ENCODE assay signal across 28 cellular contexts in genomic region chr5:137871571-137871970, GRCh38. TPM values are rescaled to one million over a fixed set of nuclear protein-coding genes. Genes with fewer than 3 reads are reported as not detected.
"Had no signal": no experiment of that assay in that cellular context is flagged by ENCODE, and none has a peak within 500 bp of the region (broad histone marks: within the 10 kb centered on the region; RNA-seq: fewer than 3 reads in every experiment).

No MANE protein-coding gene starts in this region.

- H3K36me3 Mint-ChIP-seq: activated CD8-positive, alpha-beta memory T cell treated with anti-CD3 and anti-CD28 coated beads, Interleukin-2, amount 10 ng/mL, durations not matched to agents 7 days and 5 days; activated naive CD8-positive, alpha-beta T cell; brain had no signal

- H3K27ac Mint-ChIP-seq: activated B cell treated with CpG ODN at 0.5 μM for 24 hours; activated CD4-positive, alpha-beta T cell treated with anti-CD3 and anti-CD28 coated beads, Interleukin-2, amount 10 ng/mL, durations not matched to agents 24 days and 14 days; activated CD8-positive, alpha-beta memory T cell treated with anti-CD3 and anti-CD28 coated beads, Interleukin-2, amount 10 ng/mL, durations not matched to agents 7 days and 5 days; activated naive CD4-positive, alpha-beta T cell treated with anti-CD3 and anti-CD28 coated beads for 36 hours; activated naive CD8-positive, alpha-beta T cell; activated T-helper 17 cell treated with anti-CD3 and anti-CD28 coated beads, Interleukin-2, amount 50 U/mL, for 72 hours; T-helper 17 cell had no signal

- H3K9me3 Mint-ChIP-seq: activated B cell treated with CpG ODN at 0.5 μM for 24 hours; activated CD4-positive, alpha-beta T cell treated with anti-CD3 and anti-CD28 coated beads, Interleukin-2, amount 10 ng/mL, durations not matched to agents 24 days and 14 days; activated naive CD4-positive, alpha-beta T cell treated with anti-CD3 and anti-CD28 coated beads for 36 hours; activated T-cell treated with anti-CD3 and anti-CD28 coated beads, Interleukin-2, amount 50 U/mL, for 4 hours; activated T-helper 17 cell treated with anti-CD3 and anti-CD28 coated beads, Interleukin-2, amount 50 U/mL, for 72 hours; brain had no signal

- H3K4me1 Mint-ChIP-seq: activated CD4-positive, alpha-beta T cell treated with anti-CD3 and anti-CD28 coated beads, Interleukin-2, amount 10 ng/mL, durations not matched to agents 24 days and 14 days; activated T-helper 17 cell treated with anti-CD3 and anti-CD28 coated beads, Interleukin-2, amount 50 U/mL, for 72 hours had no signal

- FAIRE-seq: astrocyte, TTC549 had no signal

- H3K27me3 Mint-ChIP-seq: activated B cell treated with CpG ODN at 0.5 μM for 24 hours; activated CD8-positive, alpha-beta memory T cell treated with anti-CD3 and anti-CD28 coated beads, Interleukin-2, amount 10 ng/mL, durations not matched to agents 7 days and 5 days; activated naive CD8-positive, alpha-beta T cell; activated T-helper 17 cell treated with anti-CD3 and anti-CD28 coated beads, Interleukin-2, amount 50 U/mL, for 72 hours had no signal

- DNase-seq: activated B cell treated with CpG ODN at 0.5 μM for 24 hours; activated CD4-positive, alpha-beta T cell treated with anti-CD3 and anti-CD28 coated beads for 1 hour; activated CD4-positive, alpha-beta T cell treated with anti-CD3 and anti-CD28 coated beads, Interleukin-2, amount 10 ng/mL, durations not matched to agents 24 days and 14 days; activated CD4-positive, alpha-beta T cell treated with anti-CD3 and anti-CD28 coated beads, Interleukin-2, amount 50 U/mL, for 48 hours; activated CD8-positive, alpha-beta memory T cell treated with anti-CD3 and anti-CD28 coated beads, Interleukin-2, amount 10 ng/mL, durations not matched to agents 7 days and 5 days; activated gamma-delta T cell; activated naive CD4-positive, alpha-beta T cell treated with anti-CD3 and anti-CD28 coated beads for 36 hours; activated T-cell treated with anti-CD3 and anti-CD28 coated beads, Interleukin-2, amount 50 U/mL, for 4 hours; amygdala; Karpas-422; MM.1S; NCI-H1105 treated with DMSO at 0.1 percent for 48 hours; NCI-H1436 treated with DMSO at 0.1 percent for 48 hours; NCI-H187; NCI-H2081; NCI-H510A treated with DMSO at 0.1 percent for 48 hours; NCI-H69; NK-92 treated with Interleukin-12 subunit alpha and Interleukin-12 subunit beta, amount 100 ng/mL, for 24 hours; OCI-M1; RPMI8226; SHP77 treated with DMSO at 0.1 percent for 48 hours; T-helper 17 cell; T1000 had no signal

- H3K4me3 Mint-ChIP-seq: activated B cell treated with CpG ODN at 0.5 μM for 24 hours; activated CD4-positive, alpha-beta T cell treated with anti-CD3 and anti-CD28 coated beads, Interleukin-2, amount 10 ng/mL, durations not matched to agents 24 days and 14 days; activated CD8-positive, alpha-beta memory T cell treated with anti-CD3 and anti-CD28 coated beads, Interleukin-2, amount 10 ng/mL, durations not matched to agents 7 days and 5 days; activated naive CD4-positive, alpha-beta T cell treated with anti-CD3 and anti-CD28 coated beads for 36 hours; activated naive CD8-positive, alpha-beta T cell; activated T-cell treated with anti-CD3 and anti-CD28 coated beads, Interleukin-2, amount 50 U/mL, for 4 hours; activated T-helper 17 cell treated with anti-CD3 and anti-CD28 coated beads, Interleukin-2, amount 50 U/mL, for 72 hours; T-helper 17 cell had no signal

RNA-seq across cellular contexts. Expression of gene MYOT, which starts 3.9 kb away (rescaled TPM):
- total RNA-seq: activated B cell treated with CpG ODN at 0.5 μM for 24 hours; activated CD4-positive, alpha-beta T cell treated with anti-CD3 and anti-CD28 coated beads, Interleukin-2, amount 10 ng/mL, durations not matched to agents 24 days and 14 days; activated CD8-positive, alpha-beta memory T cell treated with anti-CD3 and anti-CD28 coated beads, Interleukin-2, amount 10 ng/mL, durations not matched to agents 7 days and 5 days; activated naive CD4-positive, alpha-beta T cell treated with anti-CD3 and anti-CD28 coated beads for 36 hours; activated T-cell treated with anti-CD3 and anti-CD28 coated beads, Interleukin-2, amount 50 U/mL, for 4 hours; activated T-helper 17 cell treated with anti-CD3 and anti-CD28 coated beads, Interleukin-2, amount 50 U/mL, for 72 hours; astrocyte; T-helper 17 cell had no signal

RNA-seq across cellular contexts. Expression of gene PKD2L2, which starts 17.7 kb away (rescaled TPM):
- total RNA-seq: activated B cell treated with CpG ODN at 0.5 μM for 24 hours; activated CD4-positive, alpha-beta T cell treated with anti-CD3 and anti-CD28 coated beads, Interleukin-2, amount 10 ng/mL, durations not matched to agents 24 days and 14 days; activated naive CD4-positive, alpha-beta T cell treated with anti-CD3 and anti-CD28 coated beads for 36 hours; activated T-cell treated with anti-CD3 and anti-CD28 coated beads, Interleukin-2, amount 50 U/mL, for 4 hours; astrocyte; T-helper 17 cell had no signal
